9 cellular contexts compared by ENCODE assay signal in genomic region chr19:53772943-53773342, GRCh38. TPM values are rescaled to one million over a fixed set of nuclear protein-coding genes. Genes with fewer than 3 reads are reported as not detected.
DNase-seq lines count a peak whose midpoint lies in the region; ATAC-seq, FAIRE-seq and TF ChIP-seq lines count a peak whose summit lies in the region.
"Had no signal": no experiment of that assay in that cellular context is flagged by ENCODE, and none has a peak within 500 bp of the region (broad histone marks: within the 10 kb centered on the region; RNA-seq: fewer than 3 reads in every experiment).

No MANE protein-coding gene starts in this region.

- H3K4me3 ChIP-seq in HCT116 (replicated peaks in 1 of 2; ENCODE audit: low read depth in 1 of 2, low read length in 2 of 2) (no peak overlapping the region), OCI-LY3 (ENCODE audit: low read length) (no peak overlapping the region), small intestine (ENCODE audit: low read depth in 1 of 2, low read length in 2 of 2) (no peak overlapping the region)

- no peak for TF ChIP-seq POLR2A in HCT116 (IDR thresholded peaks at IDR 0.05; ENCODE audit: borderline replicate concordance, extremely low read depth, insufficient read depth, insufficient read length)

- H3K36me3 ChIP-seq in HCT116 (ENCODE audit: control insufficient read depth in 1 of 2, insufficient read depth in 2 of 2, low read length in 2 of 2): no peaks in the 10 kb centered on the region
- no peaks in the 10 kb centered on the region for H3K36me3 ChIP-seq in OCI-LY3 (replicated peaks; ENCODE audit: low read depth, low read length)
- H3K36me3 ChIP-seq in small intestine (ENCODE audit: control insufficient read depth in 2 of 2, insufficient read depth in 2 of 2, low read length in 2 of 2): no peaks in the 10 kb centered on the region

- intact Hi-C loops in HCT116 (cut with micrococcal nuclease): loop anchor here (1.0 kb wide), 1 partner anchor 20 kb away; no protein-coding TSS in a partner anchor

- H3K9me3 ChIP-seq in HCT116 (ENCODE audit: control insufficient read depth in 1 of 2, insufficient read depth in 1 of 2, low read depth in 1 of 2, low read length in 2 of 2) (no peaks in the 10 kb centered on the region), OCI-LY3 (ENCODE audit: insufficient read depth, low read length) (0 out of 2 replicates have a peak, but pooled peaks cover 4% of the 10 kb centered on the region), small intestine (ENCODE audit: control insufficient read depth, low read depth) (no peaks in the 10 kb centered on the region)

- peak; percentile 67 for TF ChIP-seq RAD21 in HCT116 (IDR thresholded peaks at IDR 0.05; ENCODE audit: low read depth)

- RAD21 ChIA-PET in HCT116 (lab: Charles Lee; ENCODE audit: low non-redundant PET in 1 of 2, low total read pairs in 2 of 2, uncharacterized antibody in 2 of 2, unreplicated experiment in 2 of 2): interaction anchor here in 1 of 2 experiments (1.3 kb wide), 1 partner anchor 20 kb away, joined by 3 read pairs; no protein-coding TSS in a partner anchor

- ATAC-seq in HCT116: peak; percentile 78
- ATAC-seq in GM18511 (IDR thresholded peaks at IDR 0.05; ENCODE audit: unreplicated experiment): no peak

- H4K20me1 ChIP-seq in HCT116 (ENCODE audit: insufficient read depth) (no peaks in the 10 kb centered on the region), OCI-LY3 (ENCODE audit: insufficient read depth, low read length) (no peaks in the 10 kb centered on the region)

- POLR2A ChIA-PET in HCT116 (lab: Charles Lee): no interaction called here

- no peak overlapping the region; the same call in 1 of the 2 replicates for H3K4me2 ChIP-seq in HCT116 (ENCODE audit: low read length)
- H3K4me2 ChIP-seq in OCI-LY3 (ENCODE audit: low read length): no peak overlapping the region

- H3K27me3 ChIP-seq in HCT116 (ENCODE audit: insufficient read depth, low read length) (no peaks in the 10 kb centered on the region), OCI-LY3 (ENCODE audit: low read depth, low read length) (no peaks in the 10 kb centered on the region), small intestine (ENCODE audit: control insufficient read depth in 2 of 2, insufficient read depth in 2 of 2, low read length in 2 of 2) (no peaks in the 10 kb centered on the region)

- H3K27ac ChIP-seq in HCT116 (ENCODE audit: low read depth, low read length) (no peak overlapping the region), OCI-LY3 (ENCODE audit: low read length) (no peak overlapping the region), small intestine (ENCODE audit: low read depth in 1 of 2, low read length in 1 of 2) (no peak overlapping the region)

- TF ChIP-seq CTCF in HCT116 (IDR thresholded peaks at IDR 0.05 in 2 of 3, conservative IDR thresholded peaks at IDR 0.05 in 1 of 3; ENCODE audit: borderline replicate concordance in 1 of 3, insufficient read depth in 1 of 3, low read depth in 2 of 3, low read length in 2 of 3): peak; percentile 51 to 68 (median 65); a peak in 5 of 6 replicates
- TF ChIP-seq CTCF in OCI-LY3 (IDR thresholded peaks at IDR 0.05; ENCODE audit: low read depth, low read length): peak; percentile 63

- DNase-seq in CD1c-positive myeloid dendritic cell (ENCODE audit: extremely low spot score) (peak; percentile 69), HCT116 (ENCODE audit: low read depth, low spot score) (peak; percentile 61), hepatic stellate cell (ENCODE audit: low spot score) (peak; percentile 49), small intestine (peak; percentile 39), DMS79 (lab: John Stamatoyannopoulos, UW) (no peak)
- peak; percentile 25 for DNase-seq in activated naive CD4-positive, alpha-beta T cell treated with Interleukin-2 at 50 U/mL for 16 hours

- WGBS in small intestine, 3 donors: 6 to 10% (median 6%) methylated on average over 5 of the region's 5 CpGs

- H3K79me2 ChIP-seq in HCT116 (ENCODE audit: insufficient read depth, low read length) (no peaks in the 10 kb centered on the region), OCI-LY3 (ENCODE audit: low read length) (no peaks in the 10 kb centered on the region)

- no peaks in the 10 kb centered on the region for H3K9me2 ChIP-seq in HCT116 (ENCODE audit: insufficient read depth)

- H2AFZ ChIP-seq in HCT116 (ENCODE audit: low read depth, low read length, poor library complexity, severe bottlenecking) (peak overlapping the region; percentile 3), OCI-LY3 (ENCODE audit: low read depth, low read length) (no peak overlapping the region)

- BruUV-seq in HCT116 (replicated peaks; lab: Mats Ljungman, UMichigan): no TSS peak

- no peak overlapping the region for H3K9ac ChIP-seq in HCT116 (ENCODE audit: low read length)
- H3K9ac ChIP-seq in OCI-LY3 (ENCODE audit: low read length): no peak overlapping the region

- FAIRE-seq in small intestine (lab: Jason Lieb, UNC): no peak

- CTCF ChIA-PET in HCT116 (lab: Charles Lee): interaction anchor here (1.7 kb wide), 1 partner anchor 20 kb away, joined by 6 read pairs; no protein-coding TSS in a partner anchor

- H3K4me1 ChIP-seq in HCT116 (ENCODE audit: control insufficient read depth in 1 of 2, insufficient read depth in 2 of 2, low read length in 2 of 2): no peaks in the 10 kb centered on the region
- H3K4me1 ChIP-seq in OCI-LY3 (ENCODE audit: low read length): no peaks in the 10 kb centered on the region
- H3K4me1 ChIP-seq in small intestine (ENCODE audit: control insufficient read depth in 2 of 2, insufficient read depth in 1 of 2, low read depth in 1 of 2, low read length in 1 of 2): no peaks in the 10 kb centered on the region

TF ChIP-seq in HCT116, 20 proteins besides CTCF, POLR2A, EP300 and RAD21:
- TF ChIP-seq CEBPB (IDR thresholded peaks at IDR 0.05; ENCODE audit: low read depth): no peak

RNA-seq across cellular contexts. Expression of gene NLRP12, which starts 51.2 kb away (rescaled TPM):
- 0.25 TPM for total RNA-seq in HCT116 (2021; ENCODE audit: unreplicated experiment)
- polyA plus RNA-seq in HCT116 (2012): 0.26 and 0.29 TPM in 2 replicates
- polyA plus RNA-seq in small intestine: under 1 TPM in 1 of 3 donors, not detected in 2; 0.09 TPM
- total RNA-seq: T-helper 1 cell treated with Interleukin-12 subunit alpha and Interleukin-12 subunit beta and Interleukin-4 antibody, amounts not matched to agents 30 ng/mL and 1 ng/mL, for 36 hours had no signal
